In genomic region chr10:129962092-129962494, GRCh38 we compare ENCODE assay signal across 10 cellular contexts. TPM values are rescaled to one million over a fixed set of nuclear protein-coding genes. Genes with fewer than 3 reads are reported as not detected.
DNase-seq lines count a peak whose midpoint lies in the region; ATAC-seq and TF ChIP-seq lines count a peak whose summit lies in the region.
"Had no signal": no experiment of that assay in that cellular context is flagged by ENCODE, and none has a peak within 500 bp of the region (broad histone marks: within the 10 kb centered on the region; RNA-seq: fewer than 3 reads in every experiment).

No MANE protein-coding gene starts in this region.

- H3K4me3 ChIP-seq in BE2C (ENCODE audit: low read depth, low read length) = peak overlapping the region; percentile 82
- H3K4me3 ChIP-seq in neural cell (ENCODE audit: low read length) = no peak overlapping the region

- H3K79me2 ChIP-seq in neural cell (replicated peaks; ENCODE audit: insufficient read depth, low read length) = no peaks in the 10 kb centered on the region

- no peak overlapping the region for H3K9ac ChIP-seq in neural cell (ENCODE audit: low read length)

- no peak overlapping the region for H3K27ac ChIP-seq in neural cell (ENCODE audit: low read length)
- H3K27ac ChIP-seq: dorsolateral prefrontal cortex had no signal

- H3K4me1 ChIP-seq in BE2C = no peaks in the 10 kb centered on the region; the same call in 1 of the 2 replicates

- DNase-seq in BE2C (no peak), GF-D8 (lab: John Stamatoyannopoulos, UW) (peak; percentile 62), GM10266 (ENCODE audit: extremely low spot score) (no peak)
- DNase-seq in central memory CD8-positive, alpha-beta T cell (ENCODE audit: low spot score in 2 of 2) = no peak
- DNase-seq in activated T-helper 2 cell treated with anti-CD3 and anti-CD28 coated beads, Interferon-gamma antibody, Interleukin-2, Interleukin-4, amounts not matched to agents 10 μg/mL and 5 μg/mL and 100 μg/mL, durations not matched to agents 14 hours and 24 hours and 36 hours (ENCODE audit: low spot score) = no peak
- DNase-seq in stimulated activated CD8-positive, alpha-beta memory T cell treated with anti-CD3 and anti-CD28 coated beads, Interleukin-4, amount 100 ng/mL, for 48 hours = no peak
- DNase-seq: dorsolateral prefrontal cortex, posterior cingulate gyrus had no signal

- no peak for TF ChIP-seq CTCF in BE2C (IDR thresholded peaks at IDR 0.05; ENCODE audit: low read depth, low read length)
- TF ChIP-seq CTCF in neural cell (IDR thresholded peaks at IDR 0.05; ENCODE audit: poor library complexity, severe bottlenecking) = no peak
- no peak for TF ChIP-seq CTCF in GM10266 (IDR thresholded peaks at IDR 0.05; ENCODE audit: control insufficient read depth, insufficient read depth, low read depth, missing control alignments)

- no peaks in the 10 kb centered on the region for H3K9me3 Mint-ChIP-seq in central memory CD8-positive, alpha-beta T cell
- peaks cover 5% of the 10 kb centered on the region for H3K9me3 Mint-ChIP-seq in activated T-helper 2 cell treated with anti-CD3 and anti-CD28 coated beads, Interferon-gamma antibody, Interleukin-2, Interleukin-4, amounts not matched to agents 10 μg/mL and 5 μg/mL and 100 μg/mL, durations not matched to agents 14 hours and 24 hours and 36 hours

- TF ChIP-seq RAD21 in neural cell (conservative IDR thresholded peaks at IDR 0.05) = no peak

- H2AFZ ChIP-seq in neural cell (ENCODE audit: low read depth, low read length) = no peak overlapping the region

- H3K9me2 ChIP-seq in neural cell (ENCODE audit: insufficient read depth, low read length) = no peaks in the 10 kb centered on the region

- H3K4me2 ChIP-seq in neural cell (ENCODE audit: low read length) = no peak overlapping the region

- H4K20me1 ChIP-seq in neural cell (ENCODE audit: insufficient read depth) = no peaks in the 10 kb centered on the region

- peaks cover 70% of the 10 kb centered on the region for H3K27me3 Mint-ChIP-seq in central memory CD8-positive, alpha-beta T cell
- H3K27me3 Mint-ChIP-seq in activated T-helper 2 cell treated with anti-CD3 and anti-CD28 coated beads, Interferon-gamma antibody, Interleukin-2, Interleukin-4, amounts not matched to agents 10 μg/mL and 5 μg/mL and 100 μg/mL, durations not matched to agents 14 hours and 24 hours and 36 hours (ENCODE audit: low read depth) = peaks cover 62% of the 10 kb centered on the region

- H3K4me3 Mint-ChIP-seq in central memory CD8-positive, alpha-beta T cell = peak overlapping the region; percentile 73
- H3K4me3 Mint-ChIP-seq in activated T-helper 2 cell treated with anti-CD3 and anti-CD28 coated beads, Interferon-gamma antibody, Interleukin-2, Interleukin-4, amounts not matched to agents 10 μg/mL and 5 μg/mL and 100 μg/mL, durations not matched to agents 14 hours and 24 hours and 36 hours (ENCODE audit: low read depth) = no peak overlapping the region

- no peak overlapping the region for H3K27ac Mint-ChIP-seq in central memory CD8-positive, alpha-beta T cell (ENCODE audit: low read depth)
- no peak overlapping the region for H3K27ac Mint-ChIP-seq in activated T-helper 2 cell treated with anti-CD3 and anti-CD28 coated beads, Interferon-gamma antibody, Interleukin-2, Interleukin-4, amounts not matched to agents 10 μg/mL and 5 μg/mL and 100 μg/mL, durations not matched to agents 14 hours and 24 hours and 36 hours

- H3K27me3 ChIP-seq in BE2C (peaks cover 27% of the 10 kb centered on the region), neural cell (ENCODE audit: insufficient read depth, low read depth, low read length) (peaks cover 94% of the 10 kb centered on the region)

- peaks cover 25% of the 10 kb centered on the region for H3K36me3 ChIP-seq in BE2C
- no peaks in the 10 kb centered on the region for H3K36me3 ChIP-seq in neural cell (ENCODE audit: insufficient read depth, low read length)

- intact Hi-C loops in activated T-helper 2 cell treated with anti-CD3 and anti-CD28 coated beads, Interferon-gamma antibody, Interleukin-2, Interleukin-4, amounts not matched to agents 10 μg/mL and 5 μg/mL and 100 μg/mL, durations not matched to agents 14 hours and 24 hours and 36 hours (cut with micrococcal nuclease) = loop anchor here (5.0 kb wide), 1 partner anchor 930 kb away; no protein-coding TSS in a partner anchor

- peaks cover 11% of the 10 kb centered on the region for H3K4me1 Mint-ChIP-seq in central memory CD8-positive, alpha-beta T cell
- peaks cover 6% of the 10 kb centered on the region for H3K4me1 Mint-ChIP-seq in activated T-helper 2 cell treated with anti-CD3 and anti-CD28 coated beads, Interferon-gamma antibody, Interleukin-2, Interleukin-4, amounts not matched to agents 10 μg/mL and 5 μg/mL and 100 μg/mL, durations not matched to agents 14 hours and 24 hours and 36 hours (ENCODE audit: low read depth)

- no peaks in the 10 kb centered on the region for H3F3A ChIP-seq in neural cell (ENCODE audit: insufficient read depth, low read length, poor library complexity, severe bottlenecking)

- peaks cover 21% of the 10 kb centered on the region for H3K36me3 Mint-ChIP-seq in central memory CD8-positive, alpha-beta T cell (ENCODE audit: insufficient read depth)
- H3K36me3 Mint-ChIP-seq in activated T-helper 2 cell treated with anti-CD3 and anti-CD28 coated beads, Interferon-gamma antibody, Interleukin-2, Interleukin-4, amounts not matched to agents 10 μg/mL and 5 μg/mL and 100 μg/mL, durations not matched to agents 14 hours and 24 hours and 36 hours (ENCODE audit: low read depth) = peaks cover 2% of the 10 kb centered on the region

- no peak for ATAC-seq in central memory CD8-positive, alpha-beta T cell (replicated peaks; ENCODE audit: extremely low read depth, poor library complexity, severe bottlenecking)
- ATAC-seq in HG03378 (IDR thresholded peaks at IDR 0.05; ENCODE audit: unreplicated experiment) = no peak

- TF ChIP-seq EP300 in neural cell (conservative IDR thresholded peaks at IDR 0.05; ENCODE audit: poor library complexity, severe bottlenecking) = no peak

- H3K9me3 ChIP-seq in BE2C (no peaks in the 10 kb centered on the region), neural cell (ENCODE audit: low read length) (no peaks in the 10 kb centered on the region)

TF ChIP-seq in neural cell, 6 proteins besides CTCF, POLR2A, EP300 and RAD21:
- no peak for TF ChIP-seq TAF1 (IDR thresholded peaks at IDR 0.05; ENCODE audit: low read depth)
- peak; percentile 53 for TF ChIP-seq POLR2AphosphoS5 (IDR thresholded peaks at IDR 0.05)

RNA-seq across cellular contexts. Expression of gene EBF3, which starts 2.0 kb away (rescaled TPM):
- polyA plus RNA-seq in BE2C (2012; ENCODE audit: insufficient read depth, insufficient read length, low read depth) = 16.9 TPM
- polyA plus RNA-seq in neural cell = 0.38 and 0.98 TPM in 2 replicates
- 0.49 and 1.2 TPM in 2 replicates for polyA minus RNA-seq in neural cell
- not detected in 2 replicates for total RNA-seq in activated T-helper 2 cell treated with anti-CD3 and anti-CD28 coated beads, Interferon-gamma antibody, Interleukin-2, Interleukin-4, amounts not matched to agents 10 μg/mL and 5 μg/mL and 100 μg/mL, durations not matched to agents 14 hours and 24 hours and 36 hours
